ENCODE assay signal across 11 cellular contexts in the genomic region with DNA sequence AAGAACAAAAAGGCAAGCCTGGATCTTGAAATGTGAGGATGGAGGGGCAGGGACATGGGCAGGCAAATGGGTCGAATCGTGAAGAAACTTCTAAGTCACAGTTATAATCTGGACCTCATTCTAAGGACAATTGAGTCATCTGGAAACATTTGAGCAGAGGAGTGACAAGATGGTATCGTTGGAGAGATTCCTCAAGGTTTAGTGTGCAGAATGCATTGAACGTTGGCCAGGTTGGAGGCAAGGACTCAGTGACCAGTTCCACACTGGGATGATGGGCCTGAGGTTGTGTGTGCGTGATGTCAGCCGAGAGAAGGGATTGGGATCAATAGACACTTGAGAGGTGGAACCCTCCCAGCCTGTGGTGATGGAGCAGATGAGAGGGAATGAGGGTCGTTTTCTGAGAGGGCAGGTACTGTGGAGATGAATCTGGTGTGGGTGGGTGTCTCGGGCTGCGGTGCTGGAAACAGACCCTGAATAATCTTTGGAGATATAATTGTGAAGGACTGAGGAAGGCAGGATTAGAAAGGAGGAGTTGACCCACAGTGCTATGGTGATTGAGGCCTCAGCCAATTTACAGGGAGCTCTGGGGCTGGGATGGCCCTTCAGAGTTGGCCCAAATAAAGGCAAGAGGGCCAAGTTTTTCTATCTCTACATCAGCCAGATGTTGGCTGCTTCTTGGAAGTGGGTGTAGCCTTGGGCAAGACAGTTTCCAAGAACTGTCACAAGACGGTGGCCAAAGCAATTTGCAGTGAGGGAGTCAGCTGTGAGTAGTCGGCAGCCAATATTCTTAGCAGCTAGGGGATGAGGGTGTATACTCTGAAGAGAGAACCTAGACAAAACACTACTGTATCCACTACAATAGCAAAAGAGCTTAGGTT. TPM values are rescaled to one million over a fixed set of nuclear protein-coding genes. Genes with fewer than 3 reads are reported as not detected.
DNase-seq lines count a peak whose midpoint lies in the region; ATAC-seq and TF ChIP-seq lines count a peak whose summit lies in the region.
"Had no signal": no experiment of that assay in that cellular context is flagged by ENCODE, and none has a peak within 500 bp of the region (broad histone marks: within the 10 kb centered on the region; RNA-seq: fewer than 3 reads in every experiment).

No MANE protein-coding gene starts in this region.

- no peak for TF ChIP-seq CTCF in breast epithelium (IDR thresholded peaks at IDR 0.05)
- no peak for TF ChIP-seq CTCF in MCF 10A (IDR thresholded peaks at IDR 0.05; ENCODE audit: unreplicated experiment)
- TF ChIP-seq CTCF in fibroblast of the aortic adventitia (IDR thresholded peaks at IDR 0.05; ENCODE audit: insufficient read depth, low read length), result no peak
- TF ChIP-seq CTCF in omental fat pad (IDR thresholded peaks at IDR 0.05), result no peak
- TF ChIP-seq CTCF in RWPE1 (conservative IDR thresholded peaks at IDR 0.05; ENCODE audit: low read depth), result no peak

- no TSS peak for BruUV-seq in MCF 10A (replicated peaks; lab: Mats Ljungman, UMichigan)

- peaks cover 2 to 11% of the 10 kb centered on the region in 2 donors for H3K4me1 ChIP-seq in breast epithelium

- H3K27me3 ChIP-seq in breast epithelium, result no peaks in the 10 kb centered on the region

- H3K4me3 Mint-ChIP-seq in MCF 10A (ENCODE audit: unreplicated experiment) (no peak overlapping the region), immature natural killer cell (no peak overlapping the region)
- no peak overlapping the region for H3K4me3 Mint-ChIP-seq in activated CD4-positive, alpha-beta T cell treated with anti-CD3 and anti-CD28 coated beads, Interleukin-2, amount 10 ng/mL, durations not matched to agents 24 days and 14 days

- H3K36me3 Mint-ChIP-seq in MCF 10A (ENCODE audit: insufficient read depth, unreplicated experiment) (no peaks in the 10 kb centered on the region), immature natural killer cell (peaks cover 0 to 3% (median 0%) of the 10 kb centered on the region in 3 donors)
- no peaks in the 10 kb centered on the region for H3K36me3 Mint-ChIP-seq in activated CD4-positive, alpha-beta T cell treated with anti-CD3 and anti-CD28 coated beads, Interleukin-2, amount 10 ng/mL, durations not matched to agents 24 days and 14 days (ENCODE audit: low read depth)

- H3K27ac Mint-ChIP-seq in MCF 10A (ENCODE audit: low read depth, unreplicated experiment), result no peak overlapping the region
- H3K27ac Mint-ChIP-seq in activated CD4-positive, alpha-beta T cell treated with anti-CD3 and anti-CD28 coated beads, Interleukin-2, amount 10 ng/mL, durations not matched to agents 24 days and 14 days, result no peak overlapping the region
- no peak overlapping the region for H3K27ac Mint-ChIP-seq in immature natural killer cell

- H3K4me1 Mint-ChIP-seq in MCF 10A (ENCODE audit: insufficient read depth, unreplicated experiment) (peaks cover 25% of the 10 kb centered on the region), immature natural killer cell (peaks cover 8 to 9% of the 10 kb centered on the region in 2 donors)
- H3K4me1 Mint-ChIP-seq in activated CD4-positive, alpha-beta T cell treated with anti-CD3 and anti-CD28 coated beads, Interleukin-2, amount 10 ng/mL, durations not matched to agents 24 days and 14 days, result peaks cover 2% of the 10 kb centered on the region

- peak overlapping the region; percentile 86 to 98 for H3K27ac ChIP-seq in breast epithelium
- no peak overlapping the region for H3K27ac ChIP-seq in RWPE1
- H3K27ac ChIP-seq: 22Rv1 had no signal

- ATAC-seq in omental fat pad (ENCODE audit: low FRiP score), result peak; percentile 7

- CTCF ChIA-PET in MCF 10A (lab: Yijun Ruan, JAX) (interaction anchor here (0.6 to 0.7 kb wide), 2 partner anchors 96 to 212 kb away, joined by 3 read pairs; no protein-coding TSS in a partner anchor), RWPE1 (lab: Yijun Ruan, JAX) (no interaction called here)

- H3K27me3 Mint-ChIP-seq in MCF 10A (ENCODE audit: insufficient read depth, unreplicated experiment), result no peaks in the 10 kb centered on the region
- H3K27me3 Mint-ChIP-seq in activated CD4-positive, alpha-beta T cell treated with anti-CD3 and anti-CD28 coated beads, Interleukin-2, amount 10 ng/mL, durations not matched to agents 24 days and 14 days, result peaks cover 46% of the 10 kb centered on the region
- peaks cover 5 to 12% (median 6%) of the 10 kb centered on the region in 3 donors for H3K27me3 Mint-ChIP-seq in immature natural killer cell (ENCODE audit: low read depth in 3 of 3)

- DNase-seq in breast epithelium (ENCODE audit: low spot score in 2 of 2), result peak in 1 of 2 donors; percentile 64
- DNase-seq in MCF 10A (ENCODE audit: unreplicated experiment), result no peak
- peak; percentile 90 for DNase-seq in fibroblast of the aortic adventitia (ENCODE audit: low read depth)
- no peak for DNase-seq in omental fat pad (ENCODE audit: low spot score)
- no peak for DNase-seq in activated CD4-positive, alpha-beta T cell treated with anti-CD3 and anti-CD28 coated beads, Interleukin-2, amount 10 ng/mL, durations not matched to agents 24 days and 14 days
- no peak for DNase-seq in immature natural killer cell
- DNase-seq in activated T-cell treated with anti-CD3 and anti-CD28 coated beads, Interleukin-2, amount 50 U/mL, for 1 hour, result no peak
- DNase-seq in RWPE1 (ENCODE audit: low spot score), result no peak
- DNase-seq: activated T-cell treated with anti-CD3 and anti-CD28 coated beads, Interleukin-2, amount 50 U/mL, for 48 hours; DND-41 had no signal

- H3K36me3 ChIP-seq in breast epithelium, result no peaks in the 10 kb centered on the region

- POLR2A ChIA-PET in MCF 10A (lab: Yijun Ruan, JAX) (no interaction called here), RWPE1 (lab: Yijun Ruan, JAX; ENCODE audit: low non-redundant PET) (no interaction called here)

- intact Hi-C loops in breast epithelium (cut with DNase I; ENCODE audit: low total_unique reads), result no loop called here
- intact Hi-C loops in MCF 10A (cut with micrococcal nuclease), result no loop called here
- intact Hi-C loops in activated CD4-positive, alpha-beta T cell treated with anti-CD3 and anti-CD28 coated beads, Interleukin-2, amount 10 ng/mL, durations not matched to agents 24 days and 14 days (cut with micrococcal nuclease), result no loop called here

- TF ChIP-seq POLR2A in breast epithelium (IDR thresholded peaks at IDR 0.05), result no peak

- H3K9me3 ChIP-seq in breast epithelium, result no peaks in the 10 kb centered on the region

- no peaks in the 10 kb centered on the region for H3K9me3 Mint-ChIP-seq in MCF 10A (ENCODE audit: unreplicated experiment)
- no peaks in the 10 kb centered on the region for H3K9me3 Mint-ChIP-seq in activated CD4-positive, alpha-beta T cell treated with anti-CD3 and anti-CD28 coated beads, Interleukin-2, amount 10 ng/mL, durations not matched to agents 24 days and 14 days
- no peaks in the 10 kb centered on the region for H3K9me3 Mint-ChIP-seq in immature natural killer cell

- no peak overlapping the region for H3K4me3 ChIP-seq in breast epithelium
- no peak overlapping the region for H3K4me3 ChIP-seq in fibroblast of the aortic adventitia (ENCODE audit: low read depth, low read length)

RNA-seq across cellular contexts. Expression of a gene that starts 5.8 kb away (rescaled TPM):
- total RNA-seq in breast epithelium (10 to 100 TPM; 55.5 to 71.7 (median 62.3) TPM), MCF 10A (2022) (64.1 and 67.6 TPM in 2 replicates), fibroblast of the aortic adventitia (ENCODE audit: low replicate concordance) (17.3 and 42.6 TPM in 2 replicates), omental fat pad (10 to 100 TPM; 41.7 to 73.6 (median 53.3) TPM)
- total RNA-seq in activated CD4-positive, alpha-beta T cell treated with anti-CD3 and anti-CD28 coated beads, Interleukin-2, amount 10 ng/mL, durations not matched to agents 24 days and 14 days, result 0.79 and 1.0 TPM in 2 replicates
- under 1 TPM in 2 of 3 donors, not detected in 1; 0.49 to 0.99 TPM for polyA plus RNA-seq in immature natural killer cell
